In genomic region chr9:2041736-2042135, GRCh38 we compare ENCODE assay signal across 17 cellular contexts.
"Had no signal": no experiment of that assay in that cellular context is flagged by ENCODE, and none has a peak within 500 bp of the region (broad histone marks: within the 10 kb centered on the region; RNA-seq: fewer than 3 reads in every experiment).

No MANE protein-coding gene starts in this region.

- H3K9me3 ChIP-seq: ascending aorta, pancreas had no signal

- H3K4me3 Mint-ChIP-seq: activated CD4-positive, alpha-beta memory T cell treated with anti-CD3 and anti-CD28 coated beads, Interleukin-2, amount 10 ng/mL, durations not matched to agents 7 days and 5 days; dendritic cell treated with granulocyte-macrophage colony-stimulating factor and Interleukin-4, amounts not matched to agents 40 ng/mL and 50 ng/mL, for 4 days; T-helper 1 cell treated with Interleukin-12 subunit alpha and Interleukin-12 subunit beta and Interleukin-4 antibody, amounts not matched to agents 30 μg/mL and 1 μg/mL, for 36 hours had no signal

- H3K27ac Mint-ChIP-seq: activated CD4-positive, alpha-beta memory T cell treated with anti-CD3 and anti-CD28 coated beads, Interleukin-2, amount 10 ng/mL, durations not matched to agents 7 days and 5 days; dendritic cell treated with granulocyte-macrophage colony-stimulating factor and Interleukin-4, amounts not matched to agents 40 ng/mL and 50 ng/mL, for 4 days; T-helper 1 cell treated with Interleukin-12 subunit alpha and Interleukin-12 subunit beta and Interleukin-4 antibody, amounts not matched to agents 30 μg/mL and 1 μg/mL, for 36 hours had no signal

- H3K4me3 ChIP-seq: ascending aorta, pancreas had no signal

- H3K27me3 ChIP-seq: ascending aorta, foreskin keratinocyte, pancreas had no signal

- H3K9me3 Mint-ChIP-seq: activated CD4-positive, alpha-beta memory T cell treated with anti-CD3 and anti-CD28 coated beads, Interleukin-2, amount 10 ng/mL, durations not matched to agents 7 days and 5 days; dendritic cell treated with granulocyte-macrophage colony-stimulating factor and Interleukin-4, amounts not matched to agents 40 ng/mL and 50 ng/mL, for 4 days; T-helper 1 cell treated with Interleukin-12 subunit alpha and Interleukin-12 subunit beta and Interleukin-4 antibody, amounts not matched to agents 30 μg/mL and 1 μg/mL, for 36 hours had no signal

- H3K4me1 ChIP-seq: ascending aorta, pancreas had no signal

- ATAC-seq: foreskin keratinocyte, pancreas, sciatic nerve had no signal

- FAIRE-seq: bronchial epithelial cell, pancreas had no signal

- H3K27ac ChIP-seq: ascending aorta, foreskin keratinocyte, pancreas had no signal

- H3K27me3 Mint-ChIP-seq: activated CD4-positive, alpha-beta memory T cell treated with anti-CD3 and anti-CD28 coated beads, Interleukin-2, amount 10 ng/mL, durations not matched to agents 7 days and 5 days; dendritic cell treated with granulocyte-macrophage colony-stimulating factor and Interleukin-4, amounts not matched to agents 40 ng/mL and 50 ng/mL, for 4 days had no signal

- DNase-seq: activated CD4-positive, alpha-beta memory T cell treated with anti-CD3 and anti-CD28 coated beads, Interleukin-2, amount 10 ng/mL, durations not matched to agents 7 days and 5 days; activated CD4-positive, alpha-beta T cell treated with anti-CD3 and anti-CD28 coated beads for 4 hours; activated gamma-delta T cell treated with Interleukin-2 at 50 U/mL for 16 hours; activated T-cell treated with anti-CD3 and anti-CD28 coated beads, Interleukin-2, amount 50 U/mL, for 48 hours; effector memory CD4-positive, alpha-beta T cell; foreskin keratinocyte; glutamatergic neuron; hypothalamus; pancreas; stimulated activated CD4-positive, alpha-beta T cell treated with anti-CD3 and anti-CD28 coated beads, Interleukin-1b, Interleukin-23, amount 100 ng/mL, for 48 hours; substantia nigra; trophoblast cell had no signal
